Comparison of ENCODE assay signal across 20 cellular contexts in genomic region chr2:9467687-9468086, GRCh38.
"Had no signal": no experiment of that assay in that cellular context is flagged by ENCODE, and none has a peak within 500 bp of the region (broad histone marks: within the 10 kb centered on the region; RNA-seq: fewer than 3 reads in every experiment).

No MANE protein-coding gene starts in this region.

- H3K36me3 ChIP-seq: transverse colon had no signal

- H3K27ac ChIP-seq: neutrophil, transverse colon had no signal

- H3K9me3 ChIP-seq: neutrophil, transverse colon had no signal

- ATAC-seq: activated T-helper 17 cell treated with anti-CD3 and anti-CD28 coated beads, Interleukin-2, amount 50 U/mL, for 72 hours; natural killer cell treated with Interleukin-12 subunit alpha and Interleukin-12 subunit beta and Interleukin-15 and Interleukin-18, amount 100 ng/mL, for 72 hours; T-cell; WTC11 had no signal

- H3K4me1 ChIP-seq: transverse colon had no signal

- H3K27me3 ChIP-seq: neutrophil, transverse colon had no signal

- H3K4me3 ChIP-seq: transverse colon had no signal

- DNase-seq: activated CD4-positive, alpha-beta memory T cell treated with anti-CD3 and anti-CD28 coated beads for 36 hours; activated CD4-positive, alpha-beta T cell treated with anti-CD3 and anti-CD28 coated beads for 4 hours; activated naive CD4-positive, alpha-beta T cell; activated naive CD8-positive, alpha-beta T cell treated with anti-CD3 and anti-CD28 coated beads for 36 hours; activated T-cell treated with anti-CD3 and anti-CD28 coated beads, Interleukin-2, amount 50 U/mL, for 1 hour; amygdala; caudate nucleus; foreskin melanocyte; kidney glomerular epithelial cell; stimulated activated CD4-positive, alpha-beta T cell treated with anti-CD3 and anti-CD28 coated beads, Interleukin-12 subunit alpha, Interleukin-12 subunit beta, amount 100 ng/mL, for 4 hours; stimulated activated CD4-positive, alpha-beta T cell treated with anti-CD3 and anti-CD28 coated beads, Interleukin-1b, Interleukin-23, amount 100 ng/mL, for 48 hours; stimulated activated CD8-positive, alpha-beta memory T cell treated with anti-CD3 and anti-CD28 coated beads, Interleukin-4, amount 100 ng/mL, for 48 hours; stimulated activated naive CD4-positive, alpha-beta T cell treated with Interleukin-2 at 50 U/mL for 16 hours; substantia nigra; T-cell; transverse colon had no signal
